In the genomic region with DNA sequence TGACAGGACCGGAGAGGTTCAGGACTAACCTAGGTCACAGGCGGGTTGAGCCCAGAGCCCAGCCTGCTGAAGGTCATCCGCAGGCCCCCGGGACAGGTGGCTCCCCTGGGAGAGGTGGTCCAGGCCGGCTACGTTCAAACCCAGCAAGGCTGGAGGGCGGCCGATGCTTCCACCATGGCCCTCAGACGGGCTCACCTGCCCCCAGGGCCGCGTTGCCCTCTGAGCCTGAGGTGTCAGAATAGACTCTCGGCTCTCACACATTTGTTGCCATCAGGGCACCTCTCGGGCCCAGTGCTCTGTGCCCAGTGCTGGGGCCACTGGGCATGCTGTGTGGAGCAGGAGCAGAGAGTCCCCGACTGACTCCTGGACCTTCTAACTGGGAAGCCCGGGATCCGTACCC, we compare ENCODE assay signal across 6 cellular contexts. TPM values are rescaled to one million over a fixed set of nuclear protein-coding genes. Genes with fewer than 3 reads are reported as not detected.
"Had no signal": no experiment of that assay in that cellular context is flagged by ENCODE, and none has a peak within 500 bp of the region (broad histone marks: within the 10 kb centered on the region; RNA-seq: fewer than 3 reads in every experiment).

No MANE protein-coding gene starts in this region.

RNA-seq across cellular contexts. Expression of gene LGALS9B, which starts 23.2 kb away (rescaled TPM):
- total RNA-seq: HT-29, K562, M059J, Right ventricle myocardium superior, SJSA1 had no signal
- polyA plus RNA-seq: IgD-negative memory B cell, K562 had no signal
